In genomic region chr7:129169171-129169643, GRCh38 we compare ENCODE assay signal across 9 cellular contexts. TPM values are rescaled to one million over a fixed set of nuclear protein-coding genes. Genes with fewer than 3 reads are reported as not detected.
DNase-seq lines count a peak whose midpoint lies in the region; ATAC-seq, FAIRE-seq and TF ChIP-seq lines count a peak whose summit lies in the region.
"Had no signal": no experiment of that assay in that cellular context is flagged by ENCODE, and none has a peak within 500 bp of the region (broad histone marks: within the 10 kb centered on the region; RNA-seq: fewer than 3 reads in every experiment).

No MANE protein-coding gene starts in this region.

- H3K4me3 ChIP-seq in GM06990 (replicated peaks; ENCODE audit: low read depth, low read length): peak overlapping the region; percentile 44
- H3K4me3 ChIP-seq in HUES48 (ENCODE audit: low read depth, low read length): peak overlapping the region; percentile 64
- peak overlapping the region; percentile 39 to 54 (median 49) for H3K4me3 ChIP-seq in sigmoid colon

- no peak for TF ChIP-seq EP300 in sigmoid colon (IDR thresholded peaks at IDR 0.05)

- DNase-seq in GM06990 (ENCODE audit: extremely low read depth, insufficient read length) (peak; percentile 72), left ventricle myocardium superior (peak; percentile 80), sigmoid colon (peak; percentile 77), DMS53 treated with DMSO at 0.1 percent for 48 hours (lab: John Stamatoyannopoulos, UW; ENCODE audit: unreplicated experiment) (no peak), RCC 7860 (ENCODE audit: low spot score) (no peak)
- peak; percentile 22 for DNase-seq in activated T-helper 2 cell treated with anti-CD3 and anti-CD28 coated beads, Interferon-gamma antibody, Interleukin-2, Interleukin-4, amounts not matched to agents 10 μg/mL and 5 μg/mL and 100 μg/mL, durations not matched to agents 14 hours and 24 hours and 36 hours (ENCODE audit: low spot score)

- no peaks in the 10 kb centered on the region for H3K9me3 Mint-ChIP-seq in activated T-helper 2 cell treated with anti-CD3 and anti-CD28 coated beads, Interferon-gamma antibody, Interleukin-2, Interleukin-4, amounts not matched to agents 10 μg/mL and 5 μg/mL and 100 μg/mL, durations not matched to agents 14 hours and 24 hours and 36 hours

- peaks cover 13% of the 10 kb centered on the region for H3K4me1 Mint-ChIP-seq in activated T-helper 2 cell treated with anti-CD3 and anti-CD28 coated beads, Interferon-gamma antibody, Interleukin-2, Interleukin-4, amounts not matched to agents 10 μg/mL and 5 μg/mL and 100 μg/mL, durations not matched to agents 14 hours and 24 hours and 36 hours (ENCODE audit: low read depth)

- H3K27me3 Mint-ChIP-seq in activated T-helper 2 cell treated with anti-CD3 and anti-CD28 coated beads, Interferon-gamma antibody, Interleukin-2, Interleukin-4, amounts not matched to agents 10 μg/mL and 5 μg/mL and 100 μg/mL, durations not matched to agents 14 hours and 24 hours and 36 hours (ENCODE audit: low read depth): peaks cover 22% of the 10 kb centered on the region

- H3K27me3 ChIP-seq in GM06990 (replicated peaks; ENCODE audit: control insufficient read depth, insufficient read depth, low read length) (no peaks in the 10 kb centered on the region), HUES48 (ENCODE audit: control insufficient read depth, insufficient read depth, low read length) (no peaks in the 10 kb centered on the region), sigmoid colon (no peaks in the 10 kb centered on the region)

- no peak overlapping the region for H3K27ac Mint-ChIP-seq in activated T-helper 2 cell treated with anti-CD3 and anti-CD28 coated beads, Interferon-gamma antibody, Interleukin-2, Interleukin-4, amounts not matched to agents 10 μg/mL and 5 μg/mL and 100 μg/mL, durations not matched to agents 14 hours and 24 hours and 36 hours

- H3K36me3 ChIP-seq in GM06990 (ENCODE audit: control insufficient read depth, insufficient read depth, low read length): peaks cover 23% of the 10 kb centered on the region
- H3K36me3 ChIP-seq in HUES48 (ENCODE audit: control insufficient read depth, insufficient read depth, low read length): peaks cover 21% of the 10 kb centered on the region; the same call in 1 of the 2 replicates
- no peaks in the 10 kb centered on the region for H3K36me3 ChIP-seq in sigmoid colon

- TF ChIP-seq CTCF in GM06990 (IDR thresholded peaks at IDR 0.05; ENCODE audit: insufficient read depth, low read length, poor library complexity, severe bottlenecking) (no peak), sigmoid colon (IDR thresholded peaks at IDR 0.05) (no peak)

- ATAC-seq in left ventricle myocardium superior (peak; percentile 92), GM21737 (IDR thresholded peaks at IDR 0.05; ENCODE audit: unreplicated experiment) (no peak)

- H3K9ac ChIP-seq in HUES48 (ENCODE audit: low read depth, low read length): peak overlapping the region; percentile 80
- H3K9ac ChIP-seq: KMS-11 had no signal

- 1 to 2% methylated on average over 46 of the region's 46 CpGs for WGBS in sigmoid colon, 2 donors

- H3K27ac ChIP-seq in HUES48 (ENCODE audit: low read depth, low read length) (peak overlapping the region; percentile 88), sigmoid colon (peak overlapping the region; percentile 40 to 64 (median 60))
- H3K27ac ChIP-seq: KMS-11 had no signal

- H3K4me1 ChIP-seq in HUES48 (ENCODE audit: control insufficient read depth, insufficient read depth, low read length) (peaks cover 29% of the 10 kb centered on the region), sigmoid colon (peaks cover 0 to 26% (median 20%) of the 10 kb centered on the region in 4 donors)

- H3K36me3 Mint-ChIP-seq in activated T-helper 2 cell treated with anti-CD3 and anti-CD28 coated beads, Interferon-gamma antibody, Interleukin-2, Interleukin-4, amounts not matched to agents 10 μg/mL and 5 μg/mL and 100 μg/mL, durations not matched to agents 14 hours and 24 hours and 36 hours (ENCODE audit: low read depth): peaks cover 3% of the 10 kb centered on the region

- peak overlapping the region; percentile 69 for H3K4me3 Mint-ChIP-seq in activated T-helper 2 cell treated with anti-CD3 and anti-CD28 coated beads, Interferon-gamma antibody, Interleukin-2, Interleukin-4, amounts not matched to agents 10 μg/mL and 5 μg/mL and 100 μg/mL, durations not matched to agents 14 hours and 24 hours and 36 hours (ENCODE audit: low read depth)

- no peak for FAIRE-seq in RCC 7860 (lab: Jason Lieb, UNC)

- H3K9me3 ChIP-seq in HUES48 (ENCODE audit: control insufficient read depth, insufficient read depth, low read length): no peaks in the 10 kb centered on the region
- H3K9me3 ChIP-seq in sigmoid colon: no peaks in the 10 kb centered on the region

- intact Hi-C loops in activated T-helper 2 cell treated with anti-CD3 and anti-CD28 coated beads, Interferon-gamma antibody, Interleukin-2, Interleukin-4, amounts not matched to agents 10 μg/mL and 5 μg/mL and 100 μg/mL, durations not matched to agents 14 hours and 24 hours and 36 hours (cut with micrococcal nuclease): loop anchor here (2.0 kb wide), 1 partner anchor 46 kb away; no protein-coding TSS in a partner anchor
- intact Hi-C loops in left ventricle myocardium superior (cut with micrococcal nuclease): no loop called here
- intact Hi-C loops in sigmoid colon (cut with DNase I): loop anchor here (2.0 kb wide), 1 partner anchor 20 kb away; the partner anchor contains the start of gene SMO

- TF ChIP-seq POLR2A in sigmoid colon (IDR thresholded peaks at IDR 0.05): no peak

RNA-seq across cellular contexts. Expression of gene SMO, which starts 19.2 kb away (rescaled TPM):
- total RNA-seq in activated T-helper 2 cell treated with anti-CD3 and anti-CD28 coated beads, Interferon-gamma antibody, Interleukin-2, Interleukin-4, amounts not matched to agents 10 μg/mL and 5 μg/mL and 100 μg/mL, durations not matched to agents 14 hours and 24 hours and 36 hours: 0.64 and 0.89 TPM in 2 replicates
- total RNA-seq in left ventricle myocardium superior: 5.0 TPM
- total RNA-seq in sigmoid colon: 10 to 100 TPM in 2 of 4 donors, 1 to 10 TPM in 2; 6.8 to 18.6 (median 13.0) TPM
- 1 to 10 TPM in 1 of 3 donors, under 1 TPM in 2; 0.60 to 2.8 (median 0.92) TPM for polyA plus RNA-seq in sigmoid colon

RNA-seq across cellular contexts. Expression of gene TSPAN33, which starts 24.7 kb away (rescaled TPM):
- 5.5 and 5.6 TPM in 2 replicates for total RNA-seq in activated T-helper 2 cell treated with anti-CD3 and anti-CD28 coated beads, Interferon-gamma antibody, Interleukin-2, Interleukin-4, amounts not matched to agents 10 μg/mL and 5 μg/mL and 100 μg/mL, durations not matched to agents 14 hours and 24 hours and 36 hours
- total RNA-seq in left ventricle myocardium superior (15.1 TPM), sigmoid colon (1 to 10 TPM; 3.0 to 7.5 (median 5.7) TPM)
- polyA plus RNA-seq in sigmoid colon: 10 to 100 TPM in 1 of 3 donors, 1 to 10 TPM in 2; 5.8 to 19.6 (median 9.6) TPM

RNA-seq across cellular contexts. Expression of gene AHCYL2, which starts 55.6 kb away (rescaled TPM):
- 14.7 and 15.1 TPM in 2 replicates for total RNA-seq in activated T-helper 2 cell treated with anti-CD3 and anti-CD28 coated beads, Interferon-gamma antibody, Interleukin-2, Interleukin-4, amounts not matched to agents 10 μg/mL and 5 μg/mL and 100 μg/mL, durations not matched to agents 14 hours and 24 hours and 36 hours
- 4.3 TPM for total RNA-seq in left ventricle myocardium superior
- 10 to 100 TPM; 12.5 to 16.8 (median 14.7) TPM for total RNA-seq in sigmoid colon
- 100 to 1,000 TPM in 2 of 3 donors, 10 to 100 TPM in 1; 80.8 to 219 (median 174) TPM for polyA plus RNA-seq in sigmoid colon

Comparison
In these comparisons a context has a peak if more than half of its experiments do, and no peak if none do; other contexts are left out.
1. DNase-seq: peak in GM06990 (single experiment), activated T-helper 2 cell treated with anti-CD3 and anti-CD28 coated beads, Interferon-gamma antibody, Interleukin-2, Interleukin-4, amounts not matched to agents 10 μg/mL and 5 μg/mL and 100 μg/mL, durations not matched to agents 14 hours and 24 hours and 36 hours (single experiment), left ventricle myocardium superior (single experiment) and sigmoid colon (single experiment); none in DMS53 treated with DMSO at 0.1 percent for 48 hours (single experiment) and RCC 7860 (single experiment).
2. Peak in every context shown above with its lines, with median percentiles within 50 percentile points of each other: H3K4me3 ChIP-seq.